ENCODE assay signal across 27 cellular contexts in genomic region chr6:137651591-137652335, GRCh38.
"Had no signal": no experiment of that assay in that cellular context is flagged by ENCODE, and none has a peak within 500 bp of the region (broad histone marks: within the 10 kb centered on the region; RNA-seq: fewer than 3 reads in every experiment).

No MANE protein-coding gene starts in this region.

- H3K36me3 Mint-ChIP-seq: stimulated activated effector memory CD8-positive, alpha-beta T cell treated with anti-CD3 and anti-CD28 coated beads, Interleukin-12 subunit alpha, Interleukin-12 subunit beta, amount 100 ng/mL, for 72 hours had no signal

- H3K27me3 ChIP-seq: brain microvascular endothelial cell, heart left ventricle, upper lobe of right lung had no signal

- H3K4me1 Mint-ChIP-seq: endodermal cell had no signal

- H3K27ac Mint-ChIP-seq: activated CD4-positive, alpha-beta T cell treated with anti-CD3 and anti-CD28 coated beads for 36 hours; activated CD8-positive, alpha-beta T cell treated with anti-CD3 and anti-CD28 coated beads, Interleukin-2, amount 10 ng/mL, durations not matched to agents 7 days and 5 days; activated naive CD8-positive, alpha-beta T cell treated with anti-CD3 and anti-CD28 coated beads for 36 hours; activated T-cell treated with anti-CD3 and anti-CD28 coated beads, Interleukin-2, amount 50 U/mL, for 72 hours; endodermal cell; natural killer cell treated with Interleukin-12 subunit alpha and Interleukin-12 subunit beta and Interleukin-15 and Interleukin-18, amount 100 ng/mL, for 72 hours; stimulated activated effector memory CD8-positive, alpha-beta T cell treated with anti-CD3 and anti-CD28 coated beads, Interleukin-12 subunit alpha, Interleukin-12 subunit beta, amount 100 ng/mL, for 72 hours; stimulated activated naive CD8-positive, alpha-beta T cell treated with anti-CD3 and anti-CD28 coated beads, Interleukin-15, Interleukin-2, amounts not matched to agents 100 ng/mL and 50 ng/mL, for 24 hours; T-helper 2 cell treated with Interferon-gamma antibody and Interleukin-4, amounts not matched to agents 5 μg/mL and 100 μg/mL, for 36 hours had no signal

- ATAC-seq: activated CD4-positive, alpha-beta T cell treated with anti-CD3 and anti-CD28 coated beads for 36 hours; activated CD8-positive, alpha-beta T cell treated with anti-CD3 and anti-CD28 coated beads, Interleukin-2, amount 10 ng/mL, durations not matched to agents 7 days and 5 days; activated T-cell treated with anti-CD3 and anti-CD28 coated beads, Interleukin-2, amount 50 U/mL, for 72 hours; esophagus mucosa; heart left ventricle; left ventricle myocardium superior; natural killer cell treated with Interleukin-12 subunit alpha and Interleukin-12 subunit beta and Interleukin-15 and Interleukin-18, amount 100 ng/mL, for 72 hours; right cardiac atrium; stimulated activated effector memory CD8-positive, alpha-beta T cell treated with anti-CD3 and anti-CD28 coated beads, Interleukin-12 subunit alpha, Interleukin-12 subunit beta, amount 100 ng/mL, for 72 hours; upper lobe of right lung had no signal

- H3K4me3 ChIP-seq: heart left ventricle, thoracic aorta, upper lobe of right lung had no signal

- DNase-seq: activated CD4-positive, alpha-beta T cell treated with anti-CD3 and anti-CD28 coated beads for 36 hours; activated CD4-positive, CD25-positive, alpha-beta regulatory T cell; activated CD8-positive, alpha-beta T cell treated with anti-CD3 and anti-CD28 coated beads, Interleukin-2, amount 10 ng/mL, durations not matched to agents 7 days and 5 days; activated effector memory CD4-positive, alpha-beta T cell treated with Interleukin-2 at 50 U/mL for 16 hours; activated naive CD4-positive, alpha-beta T cell treated with Interleukin-2 at 50 U/mL for 16 hours; activated naive CD8-positive, alpha-beta T cell treated with anti-CD3 and anti-CD28 coated beads for 36 hours; activated T-cell treated with anti-CD3 and anti-CD28 coated beads for 4 hours; activated T-cell treated with anti-CD3 and anti-CD28 coated beads, Interleukin-2, amount 50 U/mL, for 72 hours; amniotic stem cell; brain microvascular endothelial cell; caudate nucleus; endodermal cell; foreskin fibroblast; heart left ventricle; left ventricle myocardium superior; mammary epithelial cell; right cardiac atrium; stimulated activated CD4-positive, alpha-beta T cell treated with anti-CD3 and anti-CD28 coated beads, Interleukin-12 subunit alpha, Interleukin-12 subunit beta, amount 100 ng/mL, for 4 hours; stimulated activated CD4-positive, alpha-beta T cell treated with anti-CD3 and anti-CD28 coated beads, Interleukin-4, amount 100 ng/mL, for 24 hours; T-helper 1 cell; upper lobe of right lung had no signal

- H3K36me3 ChIP-seq: brain microvascular endothelial cell, heart left ventricle, thoracic aorta, upper lobe of right lung had no signal

- H3K4me1 ChIP-seq: upper lobe of right lung had no signal

- H3K27ac ChIP-seq: brain microvascular endothelial cell, thoracic aorta, upper lobe of right lung had no signal

- H3K4me3 Mint-ChIP-seq: activated CD4-positive, alpha-beta T cell treated with anti-CD3 and anti-CD28 coated beads for 36 hours; activated CD8-positive, alpha-beta T cell treated with anti-CD3 and anti-CD28 coated beads, Interleukin-2, amount 10 ng/mL, durations not matched to agents 7 days and 5 days; activated naive CD8-positive, alpha-beta T cell treated with anti-CD3 and anti-CD28 coated beads for 36 hours; activated T-cell treated with anti-CD3 and anti-CD28 coated beads, Interleukin-2, amount 50 U/mL, for 72 hours; endodermal cell; natural killer cell treated with Interleukin-12 subunit alpha and Interleukin-12 subunit beta and Interleukin-15 and Interleukin-18, amount 100 ng/mL, for 72 hours; stimulated activated effector memory CD8-positive, alpha-beta T cell treated with anti-CD3 and anti-CD28 coated beads, Interleukin-12 subunit alpha, Interleukin-12 subunit beta, amount 100 ng/mL, for 72 hours; stimulated activated naive CD8-positive, alpha-beta T cell treated with anti-CD3 and anti-CD28 coated beads, Interleukin-15, Interleukin-2, amounts not matched to agents 100 ng/mL and 50 ng/mL, for 24 hours; T-helper 2 cell treated with Interferon-gamma antibody and Interleukin-4, amounts not matched to agents 5 μg/mL and 100 μg/mL, for 36 hours had no signal

- H3K9me3 Mint-ChIP-seq: activated T-cell treated with anti-CD3 and anti-CD28 coated beads, Interleukin-2, amount 50 U/mL, for 72 hours; natural killer cell treated with Interleukin-12 subunit alpha and Interleukin-12 subunit beta and Interleukin-15 and Interleukin-18, amount 100 ng/mL, for 72 hours; stimulated activated effector memory CD8-positive, alpha-beta T cell treated with anti-CD3 and anti-CD28 coated beads, Interleukin-12 subunit alpha, Interleukin-12 subunit beta, amount 100 ng/mL, for 72 hours had no signal
